ENCODE assay signal across 8 cellular contexts in genomic region chr17:78174332-78174869, GRCh38. TPM values are rescaled to one million over a fixed set of nuclear protein-coding genes. Genes with fewer than 3 reads are reported as not detected.
A peak's percentile ranks its signal among the peaks of the same experiment; 100 is the strongest.
DNase-seq lines count a peak whose midpoint lies in the region; ATAC-seq and TF ChIP-seq lines count a peak whose summit lies in the region.

No MANE protein-coding gene starts in this region.

- H3K27me3 ChIP-seq in cardiac muscle cell (no peaks in the 10 kb centered on the region), rectal smooth muscle tissue (ENCODE audit: control insufficient read depth, insufficient read depth, low read length) (no peaks in the 10 kb centered on the region)

- peak; percentile 35 for TF ChIP-seq CTCF in GM13976 (IDR thresholded peaks at IDR 0.05; ENCODE audit: borderline replicate concordance, control extremely low read depth, extremely low read depth, insufficient read depth, missing control alignments)
- no peak for TF ChIP-seq CTCF in cardiac muscle cell (IDR thresholded peaks at IDR 0.05; ENCODE audit: low read depth, low read length)

- DNase-seq in GM13976 (ENCODE audit: low spot score) = peak; percentile 45
- DNase-seq in SK-MEL-5 (ENCODE audit: low read depth, low spot score) = peak; percentile 47
- no peak for DNase-seq in cardiac muscle cell (ENCODE audit: low read depth in 1 of 2, low spot score in 1 of 2)
- DNase-seq in NCI-H226 = no peak
- DNase-seq in iPS-NIHi11 (ENCODE audit: low spot score) = no peak

- in situ Hi-C loops in GM13976 (cut with MboI; ENCODE audit: low sequenced_read_pairs, unreplicated experiment) (no loop called here), SK-MEL-5 (cut with HindIII; ENCODE audit: low pct_unique_long_range_greater_than_20kb, low sequenced_read_pairs) (no loop called here)

- H3K36me3 ChIP-seq in cardiac muscle cell (peaks cover 6% of the 10 kb centered on the region), rectal smooth muscle tissue (ENCODE audit: control insufficient read depth, insufficient read depth, low read length) (peaks cover 4% of the 10 kb centered on the region)

- peak overlapping the region; percentile 98 for H3K27ac ChIP-seq in cardiac muscle cell
- H3K27ac ChIP-seq in rectal smooth muscle tissue (ENCODE audit: low read depth, low read length) = peak overlapping the region; percentile 63

- H3K9me3 ChIP-seq in cardiac muscle cell (ENCODE audit: low read depth) = no peaks in the 10 kb centered on the region

- peak overlapping the region; percentile 41 for H3K9ac ChIP-seq in rectal smooth muscle tissue (ENCODE audit: low read length)

- H3K4me1 ChIP-seq in cardiac muscle cell (ENCODE audit: low read depth) = peaks cover 44% of the 10 kb centered on the region
- peaks cover 11% of the 10 kb centered on the region for H3K4me1 ChIP-seq in rectal smooth muscle tissue (ENCODE audit: control insufficient read depth, insufficient read depth, low read length)

- H3K4me3 ChIP-seq in cardiac muscle cell = no peak overlapping the region
- no peak overlapping the region for H3K4me3 ChIP-seq in rectal smooth muscle tissue (ENCODE audit: low read length)

- ATAC-seq in HG03039 (IDR thresholded peaks at IDR 0.05; ENCODE audit: unreplicated experiment) (no peak), HG03460 (IDR thresholded peaks at IDR 0.05; ENCODE audit: unreplicated experiment) (no peak)

RNA-seq across cellular contexts. Expression of gene SYNGR2, which starts 6.0 kb away (rescaled TPM):
- 68.5 and 87.2 TPM in 2 replicates for total RNA-seq in SK-MEL-5 (2014; rRNA removed; shearing (Covaris generic))
- 172 and 187 TPM in 2 replicates for polyA plus RNA-seq in SK-MEL-5 (2015; cell fraction: cytosol; rRNA removed)
- 42.7 and 49.1 TPM in 2 replicates for polyA plus RNA-seq in SK-MEL-5 (2015; cell fraction: nucleus; rRNA removed)
- 107 and 126 TPM in 2 replicates for total RNA-seq in cardiac muscle cell
- 262 and 269 TPM in 2 replicates for polyA plus RNA-seq in cardiac muscle cell

RNA-seq across cellular contexts. Expression of gene TK1, which starts 12.5 kb away (rescaled TPM):
- total RNA-seq in SK-MEL-5 (2014; rRNA removed; shearing (Covaris generic)) = 85.4 and 103 TPM in 2 replicates
- 183 and 197 TPM in 2 replicates for polyA plus RNA-seq in SK-MEL-5 (2015; cell fraction: cytosol; rRNA removed)
- polyA plus RNA-seq in SK-MEL-5 (2015; cell fraction: nucleus; rRNA removed) = 40.4 and 48.6 TPM in 2 replicates
- 21.1 and 35.4 TPM in 2 replicates for total RNA-seq in cardiac muscle cell
- 40.8 and 57.5 TPM in 2 replicates for polyA plus RNA-seq in cardiac muscle cell

RNA-seq across cellular contexts. Expression of gene AFMID, which starts 12.8 kb away (rescaled TPM):
- 46.6 and 59.0 TPM in 2 replicates for total RNA-seq in SK-MEL-5 (2014; rRNA removed; shearing (Covaris generic))
- 71.7 and 74.5 TPM in 2 replicates for polyA plus RNA-seq in SK-MEL-5 (2015; cell fraction: cytosol; rRNA removed)
- polyA plus RNA-seq in SK-MEL-5 (2015; cell fraction: nucleus; rRNA removed) = 140 and 156 TPM in 2 replicates
- 47.7 and 85.8 TPM in 2 replicates for total RNA-seq in cardiac muscle cell
- polyA plus RNA-seq in cardiac muscle cell = 23.6 and 40.1 TPM in 2 replicates

RNA-seq across cellular contexts. Expression of gene C17orf99, which starts 28.2 kb away (rescaled TPM):
- total RNA-seq in SK-MEL-5 (2014; rRNA removed; shearing (Covaris generic)) = not detected in 2 replicates
- not detected in 2 replicates for polyA plus RNA-seq in SK-MEL-5 (2015; cell fraction: cytosol; rRNA removed)
- not detected in 2 replicates for polyA plus RNA-seq in SK-MEL-5 (2015; cell fraction: nucleus; rRNA removed)
- not detected in 2 replicates for total RNA-seq in cardiac muscle cell
- polyA plus RNA-seq in cardiac muscle cell = not detected in 2 replicates

RNA-seq across cellular contexts. Expression of gene BIRC5, which starts 39.7 kb away (rescaled TPM):
- 164 and 167 TPM in 2 replicates for total RNA-seq in SK-MEL-5 (2014; rRNA removed; shearing (Covaris generic))
- 107 and 116 TPM in 2 replicates for polyA plus RNA-seq in SK-MEL-5 (2015; cell fraction: cytosol; rRNA removed)
- polyA plus RNA-seq in SK-MEL-5 (2015; cell fraction: nucleus; rRNA removed) = 57.7 and 61.8 TPM in 2 replicates
- total RNA-seq in cardiac muscle cell = 15.0 and 65.2 TPM in 2 replicates
- polyA plus RNA-seq in cardiac muscle cell = 17.7 and 112 TPM in 2 replicates

Comparison
In these comparisons a context has a peak if more than half of its experiments do, and no peak if none do; other contexts are left out.
1. DNase-seq: peak in GM13976 (single experiment) and SK-MEL-5 (single experiment); none in cardiac muscle cell (0 of 2), NCI-H226 (single experiment) and iPS-NIHi11 (single experiment).